ENCODE assay signal across 22 cellular contexts in genomic region chr3:38015485-38015884, GRCh38. TPM values are rescaled to one million over a fixed set of nuclear protein-coding genes. Genes with fewer than 3 reads are reported as not detected.
"Had no signal": no experiment of that assay in that cellular context is flagged by ENCODE, and none has a peak within 500 bp of the region (broad histone marks: within the 10 kb centered on the region; RNA-seq: fewer than 3 reads in every experiment).

No MANE protein-coding gene starts in this region.

- H3K4me1 Mint-ChIP-seq: neural progenitor cell; stimulated activated memory B cell treated with anti-CD40 and anti-IgM and Interleukin-4, amounts not matched to agents 10 μg/mL and 1 μg/mL and 100 μg/mL, for 72 hours had no signal

- H3K27ac ChIP-seq: heart left ventricle, neural progenitor cell, right atrium auricular region, tibial nerve, uterus had no signal

- DNase-seq: central memory CD4-positive, alpha-beta T cell; effector memory CD4-positive, alpha-beta T cell; hypothalamus; kidney glomerular epithelial cell; mammary epithelial cell; natural killer cell; stimulated activated CD4-positive, alpha-beta T cell treated with anti-CD3 and anti-CD28 coated beads, Interleukin-1b, Interleukin-23, amount 100 ng/mL, for 48 hours; stimulated activated CD4-positive, alpha-beta T cell treated with anti-CD3 and anti-CD28 coated beads, Interleukin-4, amount 100 ng/mL, for 24 hours; uterus had no signal

- H3K9me3 ChIP-seq: right atrium auricular region, uterus had no signal

- H3K9me3 Mint-ChIP-seq: neural progenitor cell; stimulated activated naive CD8-positive, alpha-beta T cell treated with anti-CD3 and anti-CD28 coated beads, Interleukin-15, Interleukin-2, amounts not matched to agents 100 ng/mL and 50 ng/mL, for 24 hours had no signal

- H3K4me3 Mint-ChIP-seq: natural killer cell; neural progenitor cell; stimulated activated memory B cell treated with anti-CD40 and anti-IgM and Interleukin-4, amounts not matched to agents 10 μg/mL and 1 μg/mL and 100 μg/mL, for 72 hours; stimulated activated naive CD8-positive, alpha-beta T cell treated with anti-CD3 and anti-CD28 coated beads, Interleukin-15, Interleukin-2, amounts not matched to agents 100 ng/mL and 50 ng/mL, for 24 hours had no signal

- H3K4me3 ChIP-seq: heart left ventricle, neural progenitor cell, right atrium auricular region, tibial nerve, uterus had no signal

- H2AFZ ChIP-seq: neural progenitor cell had no signal

- H3K4me2 ChIP-seq: neural progenitor cell had no signal

- H3K27me3 ChIP-seq: heart left ventricle, neural progenitor cell, right atrium auricular region, tibial nerve, uterus had no signal

- ATAC-seq: esophagus mucosa; heart left ventricle; left lobe of liver; natural killer cell; stimulated activated memory B cell treated with anti-CD40 and anti-IgM and Interleukin-4, amounts not matched to agents 10 μg/mL and 1 μg/mL and 100 μg/mL, for 72 hours had no signal

- FAIRE-seq: endometrium, frontal cortex, islet of Langerhans had no signal

- H3K27me3 Mint-ChIP-seq: stimulated activated memory B cell treated with anti-CD40 and anti-IgM and Interleukin-4, amounts not matched to agents 10 μg/mL and 1 μg/mL and 100 μg/mL, for 72 hours; stimulated activated naive CD8-positive, alpha-beta T cell treated with anti-CD3 and anti-CD28 coated beads, Interleukin-15, Interleukin-2, amounts not matched to agents 100 ng/mL and 50 ng/mL, for 24 hours had no signal

- H3K4me1 ChIP-seq: neural progenitor cell, right atrium auricular region, tibial nerve, uterus had no signal

- H3K9ac ChIP-seq: neural progenitor cell had no signal

- H3K27ac Mint-ChIP-seq: natural killer cell; neural progenitor cell; stimulated activated memory B cell treated with anti-CD40 and anti-IgM and Interleukin-4, amounts not matched to agents 10 μg/mL and 1 μg/mL and 100 μg/mL, for 72 hours; stimulated activated naive CD8-positive, alpha-beta T cell treated with anti-CD3 and anti-CD28 coated beads, Interleukin-15, Interleukin-2, amounts not matched to agents 100 ng/mL and 50 ng/mL, for 24 hours had no signal

- H3K36me3 ChIP-seq: neural progenitor cell, uterus had no signal

RNA-seq across cellular contexts. Expression of gene DLEC1, which starts 23.5 kb away (rescaled TPM):
- total RNA-seq: glomerular endothelial cell, myocyte had no signal
- polyA plus RNA-seq: mammary epithelial cell had no signal
